ENCODE assay signal across 17 cellular contexts in the genomic region with DNA sequence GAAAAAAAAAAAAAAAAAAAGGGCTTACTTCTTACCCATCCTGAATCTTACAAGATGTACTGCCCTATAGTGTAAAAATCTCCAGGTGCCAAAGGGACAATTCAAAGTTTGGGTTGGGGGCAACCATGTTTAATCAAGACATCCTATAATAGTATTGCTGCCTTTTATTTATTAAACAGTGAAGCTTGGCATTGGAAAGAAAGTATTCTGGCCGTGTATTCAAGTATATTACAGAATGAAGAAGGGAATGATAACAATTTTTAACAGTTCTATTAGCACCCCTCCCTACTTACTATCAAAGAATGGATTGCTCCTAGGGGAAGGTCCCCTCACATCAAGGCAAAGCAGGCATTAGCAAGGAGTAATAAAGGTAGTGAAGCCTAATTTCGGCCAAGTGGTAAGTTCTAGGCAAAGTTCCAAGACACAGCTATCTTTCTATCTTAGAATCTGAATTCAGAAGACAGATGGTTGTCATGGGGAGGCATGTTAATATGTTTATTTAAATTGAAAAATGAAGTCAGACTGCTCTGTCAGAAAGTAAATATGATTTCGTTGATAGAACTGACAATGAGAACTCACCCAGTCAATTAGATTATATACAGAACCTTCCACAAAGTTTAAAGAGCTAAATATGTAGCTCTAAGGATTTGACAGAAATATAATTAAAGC. TPM values are rescaled to one million over a fixed set of nuclear protein-coding genes. Genes with fewer than 3 reads are reported as not detected.
DNase-seq lines count a peak whose midpoint lies in the region; ATAC-seq, FAIRE-seq and TF ChIP-seq lines count a peak whose summit lies in the region.
"Had no signal": no experiment of that assay in that cellular context is flagged by ENCODE, and none has a peak within 500 bp of the region (broad histone marks: within the 10 kb centered on the region; RNA-seq: fewer than 3 reads in every experiment).

No MANE protein-coding gene starts in this region.

- dilution Hi-C loops in keratinocyte (cut with MboI; ENCODE audit: extremely low pct_ligation_motif_present, low sequenced_read_pairs), result no loop called here

- peaks cover 24% of the 10 kb centered on the region for H3K36me3 Mint-ChIP-seq in activated naive CD8-positive, alpha-beta T cell treated with anti-CD3 and anti-CD28 coated beads, Interleukin-2, amount 50 U/mL, for 24 hours (ENCODE audit: low read depth)
- H3K36me3 Mint-ChIP-seq in osteocyte (ENCODE audit: unreplicated experiment), result peaks cover 31% of the 10 kb centered on the region

- H3K4me1 ChIP-seq in keratinocyte (ENCODE audit: control insufficient read depth, extremely low read depth, insufficient read depth, low read length) (no peaks in the 10 kb centered on the region), upper lobe of right lung (no peaks in the 10 kb centered on the region)

- H3K4me2 ChIP-seq in keratinocyte (ENCODE audit: control insufficient read depth, extremely low read depth, insufficient read depth, low read depth, low read length), result no peak overlapping the region

- no peak overlapping the region for H3K4me3 Mint-ChIP-seq in activated naive CD8-positive, alpha-beta T cell treated with anti-CD3 and anti-CD28 coated beads, Interleukin-2, amount 50 U/mL, for 24 hours
- no peak overlapping the region for H3K4me3 Mint-ChIP-seq in osteocyte (ENCODE audit: unreplicated experiment)
- H3K4me3 Mint-ChIP-seq: B cell, T-cell had no signal

- in situ Hi-C loops in G401 (cut with HindIII; ENCODE audit: low sequenced_read_pairs), result no loop called here

- H3K4me1 Mint-ChIP-seq in activated naive CD8-positive, alpha-beta T cell treated with anti-CD3 and anti-CD28 coated beads, Interleukin-2, amount 50 U/mL, for 24 hours, result no peaks in the 10 kb centered on the region
- H3K4me1 Mint-ChIP-seq in osteocyte (ENCODE audit: unreplicated experiment), result peaks cover 2% of the 10 kb centered on the region
- H3K4me1 Mint-ChIP-seq: B cell, T-cell had no signal

- no peak overlapping the region for H3K27ac Mint-ChIP-seq in activated naive CD8-positive, alpha-beta T cell treated with anti-CD3 and anti-CD28 coated beads, Interleukin-2, amount 50 U/mL, for 24 hours
- no peak overlapping the region for H3K27ac Mint-ChIP-seq in osteocyte (ENCODE audit: unreplicated experiment)
- H3K27ac Mint-ChIP-seq: B cell, T-cell had no signal

- H3K9ac ChIP-seq in keratinocyte (ENCODE audit: control insufficient read depth, extremely low read depth, insufficient read depth, low read length), result no peak overlapping the region

- TF ChIP-seq CTCF in keratinocyte (optimal IDR thresholded peaks at IDR 0.05 in 1 of 3, IDR thresholded peaks at IDR 0.05 in 1 of 3, conservative IDR thresholded peaks at IDR 0.05 in 1 of 3; ENCODE audit: extremely low read depth in 1 of 3, insufficient read depth in 2 of 3, low read length in 3 of 3) (no peak), osteocyte (IDR thresholded peaks at IDR 0.05) (no peak), upper lobe of right lung (IDR thresholded peaks at IDR 0.05) (no peak)

- no peaks in the 10 kb centered on the region for H3K27me3 Mint-ChIP-seq in activated naive CD8-positive, alpha-beta T cell treated with anti-CD3 and anti-CD28 coated beads, Interleukin-2, amount 50 U/mL, for 24 hours
- H3K27me3 Mint-ChIP-seq in osteocyte (ENCODE audit: unreplicated experiment), result no peaks in the 10 kb centered on the region
- H3K27me3 Mint-ChIP-seq: B cell, T-cell had no signal

- peaks cover 8% of the 10 kb centered on the region for H3K9me3 Mint-ChIP-seq in activated naive CD8-positive, alpha-beta T cell treated with anti-CD3 and anti-CD28 coated beads, Interleukin-2, amount 50 U/mL, for 24 hours
- H3K9me3 Mint-ChIP-seq in osteocyte (ENCODE audit: unreplicated experiment), result peaks cover 7% of the 10 kb centered on the region

- ATAC-seq in SK-N-SH treated with all-trans-retinoic acid at 6 μM for 48 hours (peak; percentile 78), upper lobe of right lung (no peak)
- ATAC-seq in activated naive CD8-positive, alpha-beta T cell treated with anti-CD3 and anti-CD28 coated beads, Interleukin-2, amount 50 U/mL, for 24 hours, result no peak
- ATAC-seq: Panc1, T-cell had no signal

- H3K36me3 ChIP-seq in keratinocyte (ENCODE audit: control insufficient read depth in 2 of 2, extremely low read depth in 1 of 2, insufficient read depth in 2 of 2, low read length in 2 of 2) (peaks cover 4 to 7% of the 10 kb centered on the region in 2 experiments), upper lobe of right lung (peaks cover 46% of the 10 kb centered on the region)

- peak; percentile 48 for FAIRE-seq in keratinocyte (lab: Jason Lieb, UNC)
- FAIRE-seq in HTR-8/SVneo (lab: Jason Lieb, UNC), result no peak
- FAIRE-seq: GM19239 had no signal

- no peaks in the 10 kb centered on the region for H3K9me1 ChIP-seq in keratinocyte (ENCODE audit: control insufficient read depth, extremely low read depth, insufficient read depth, low read length)

- H3K79me2 ChIP-seq in keratinocyte (ENCODE audit: control insufficient read depth, insufficient read depth, low read length), result no peaks in the 10 kb centered on the region

- H3K9me3 ChIP-seq in keratinocyte (ENCODE audit: control insufficient read depth, low read depth, low read length) (peaks cover 3% of the 10 kb centered on the region), upper lobe of right lung (no peaks in the 10 kb centered on the region)

- DNase-seq in G401 (ENCODE audit: low spot score) (peak; percentile 63), NCI-H1105 treated with DMSO at 0.1 percent for 48 hours (lab: John Stamatoyannopoulos, UW) (peak; percentile 67), keratinocyte (ENCODE audit: low read depth, low spot score) (no peak), HTR-8/SVneo (ENCODE audit: insufficient read length, low spot score) (no peak), osteocyte (ENCODE audit: extremely low spot score, unreplicated experiment) (no peak), upper lobe of right lung (no peak)
- no peak for DNase-seq in activated naive CD8-positive, alpha-beta T cell treated with anti-CD3 and anti-CD28 coated beads, Interleukin-2, amount 50 U/mL, for 24 hours
- DNase-seq: GF-D8, NCI-H1930, NCI-H510A, NCI-H82, T-cell had no signal

- no peaks in the 10 kb centered on the region for H3K27me3 ChIP-seq in keratinocyte (ENCODE audit: control insufficient read depth, extremely low read depth, insufficient read depth, low read length)
- no peaks in the 10 kb centered on the region for H3K27me3 ChIP-seq in upper lobe of right lung

- intact Hi-C loops in upper lobe of right lung (cut with DNase I), result no loop called here

- no peaks in the 10 kb centered on the region for H4K20me1 ChIP-seq in keratinocyte (ENCODE audit: control insufficient read depth, extremely low read depth, insufficient read depth, low read length)

- no peak overlapping the region for H2AFZ ChIP-seq in keratinocyte (ENCODE audit: control insufficient read depth, low read length)

- H3K4me3 ChIP-seq in keratinocyte (ENCODE audit: control insufficient read depth in 2 of 3, extremely low read depth in 1 of 3, insufficient read depth in 2 of 3, low read depth in 1 of 3, low read length in 3 of 3) (no peak overlapping the region), upper lobe of right lung (no peak overlapping the region)
- H3K4me3 ChIP-seq: HAP-1 had no signal

- H3K27ac ChIP-seq in keratinocyte (ENCODE audit: control insufficient read depth, insufficient read depth, low read length), result no peak overlapping the region
- H3K27ac ChIP-seq in upper lobe of right lung, result no peak overlapping the region

TF ChIP-seq in SK-N-SH treated with all-trans-retinoic acid at 6 μM for 48 hours, 23 proteins besides CTCF, POLR2A, EP300 and RAD21 (continues in another document):
- peak; percentile 58; the same call in 1 of the 2 replicates for TF ChIP-seq PATZ1 (CRISPR knock-in tag; IDR thresholded peaks at IDR 0.05; ENCODE audit: borderline replicate concordance)
- peak; percentile 91 for TF ChIP-seq ISL1 (CRISPR knock-in tag; IDR thresholded peaks at IDR 0.05)
- no peak for TF ChIP-seq SNAI2 (CRISPR knock-in tag; IDR thresholded peaks at IDR 0.05)

RNA-seq across cellular contexts. Expression of gene ST7L, which starts 24.6 kb away (rescaled TPM):
- total RNA-seq in G401 (2014; rRNA removed; shearing (Covaris generic)), result 23.9 and 34.4 TPM in 2 replicates
- 7.7 to 13.4 TPM (median 10.3 TPM) in 3 replicates for polyA plus RNA-seq in keratinocyte
- 16.9 TPM for polyA plus RNA-seq in keratinocyte (2011; ENCODE audit: low read depth)
- 5.1 and 9.3 TPM in 2 replicates for polyA plus RNA-seq in keratinocyte (2011; cell fraction: cytosol; rRNA removed)
- 14.3 and 16.3 TPM in 2 replicates for polyA plus RNA-seq in keratinocyte (2011; cell fraction: nucleus; rRNA removed)
- 11.3 and 11.7 TPM in 2 replicates for polyA plus RNA-seq in keratinocyte (2012; ENCODE audit: low replicate concordance)
- polyA minus RNA-seq in keratinocyte, result 4.0 to 15.7 TPM (median 6.2 TPM) in 3 replicates
- 3.6 TPM for polyA minus RNA-seq in keratinocyte (2011; cell fraction: cytosol; rRNA and poly(A)+ RNA removed)
- polyA minus RNA-seq in keratinocyte (2011; cell fraction: nucleus; rRNA and poly(A)+ RNA removed), result 9.2 and 9.7 TPM in 2 replicates
- total RNA-seq in osteocyte (22.0 and 22.4 TPM in 2 replicates), upper lobe of right lung (27.2 TPM)

RNA-seq across cellular contexts. Expression of gene CAPZA1, which starts 25.3 kb away (rescaled TPM):
- total RNA-seq in G401 (2014; rRNA removed; shearing (Covaris generic)), result 243 and 371 TPM in 2 replicates
- 151 to 239 TPM (median 221 TPM) in 3 replicates for polyA plus RNA-seq in keratinocyte
- 220 TPM for polyA plus RNA-seq in keratinocyte (2011; ENCODE audit: low read depth)
- polyA plus RNA-seq in keratinocyte (2011; cell fraction: cytosol; rRNA removed), result 164 and 254 TPM in 2 replicates
- 166 and 240 TPM in 2 replicates for polyA plus RNA-seq in keratinocyte (2011; cell fraction: nucleus; rRNA removed)
- polyA plus RNA-seq in keratinocyte (2012; ENCODE audit: low replicate concordance), result 118 and 146 TPM in 2 replicates
- polyA minus RNA-seq in keratinocyte, result 33.1 to 433 TPM (median 188 TPM) in 3 replicates
- polyA minus RNA-seq in keratinocyte (2011; cell fraction: cytosol; rRNA and poly(A)+ RNA removed), result 265 TPM
- polyA minus RNA-seq in keratinocyte (2011; cell fraction: nucleus; rRNA and poly(A)+ RNA removed), result 93.3 and 181 TPM in 2 replicates
- 129 and 130 TPM in 2 replicates for total RNA-seq in osteocyte
- 123 TPM for total RNA-seq in upper lobe of right lung

Comparison
In these comparisons a context has a peak if more than half of its experiments do, and no peak if none do; other contexts are left out.
1. DNase-seq: peak in G401 (single experiment) and NCI-H1105 treated with DMSO at 0.1 percent for 48 hours (single experiment); none in keratinocyte (single experiment), HTR-8/SVneo (single experiment), activated naive CD8-positive, alpha-beta T cell treated with anti-CD3 and anti-CD28 coated beads, Interleukin-2, amount 50 U/mL, for 24 hours (single experiment), osteocyte (single experiment) and upper lobe of right lung (single experiment).